In the genomic region with DNA sequence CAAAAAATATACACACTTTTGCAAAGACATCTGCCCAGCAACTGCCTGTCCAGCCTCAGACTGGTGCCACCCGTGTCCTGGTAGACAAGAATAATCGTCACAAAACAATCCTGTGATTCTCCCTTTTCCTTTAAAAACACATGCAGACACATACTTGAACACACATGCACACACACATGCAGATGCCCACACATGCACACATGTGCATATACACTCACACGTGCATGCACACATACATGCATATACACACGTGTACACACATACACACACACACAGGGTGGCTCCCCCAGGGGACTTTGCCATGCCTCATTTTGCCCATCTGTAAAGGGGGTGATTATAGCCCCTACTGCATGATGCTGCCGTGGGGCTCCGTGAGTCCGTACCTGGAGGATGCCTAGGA, we compare ENCODE assay signal across 24 cellular contexts. TPM values are rescaled to one million over a fixed set of nuclear protein-coding genes. Genes with fewer than 3 reads are reported as not detected.
"Had no signal": no experiment of that assay in that cellular context is flagged by ENCODE, and none has a peak within 500 bp of the region (broad histone marks: within the 10 kb centered on the region; RNA-seq: fewer than 3 reads in every experiment).

No MANE protein-coding gene starts in this region.

- FAIRE-seq: frontal cortex, small intestine had no signal

- H3K9me3 ChIP-seq: heart left ventricle, mucosa of descending colon, suprapubic skin, thyroid gland, vagina had no signal

- ATAC-seq: esophagus mucosa; mucosa of descending colon; naive thymus-derived CD8-positive, alpha-beta T cell; stimulated activated effector memory CD8-positive, alpha-beta T cell treated with anti-CD3 and anti-CD28 coated beads, Interleukin-12 subunit alpha, Interleukin-12 subunit beta, amount 100 ng/mL, for 72 hours; stimulated activated naive CD8-positive, alpha-beta T cell treated with anti-CD3 and anti-CD28 coated beads, Interleukin-15, Interleukin-2, amounts not matched to agents 100 U/mL and 50 U/mL, for 24 hours had no signal

- H3K4me3 ChIP-seq: dorsolateral prefrontal cortex, heart left ventricle, mucosa of descending colon, suprapubic skin, thyroid gland, vagina had no signal

- DNase-seq: cortex of kidney; effector CD8-positive, alpha-beta T cell; hippocampal formation; kidney glomerular epithelial cell; small intestine; stimulated activated CD4-positive, alpha-beta T cell treated with anti-CD3 and anti-CD28 coated beads, Interleukin-2, amount 100 ng/mL, for 48 hours; stimulated activated CD8-positive, alpha-beta memory T cell treated with anti-CD3 and anti-CD28 coated beads, Interleukin-4, amount 100 ng/mL, for 48 hours; stimulated activated naive CD8-positive, alpha-beta T cell treated with anti-CD3 and anti-CD28 coated beads, Interleukin-15, Interleukin-2, amounts not matched to agents 100 U/mL and 50 U/mL, for 24 hours; thyroid gland had no signal

- H3K27ac ChIP-seq: dorsolateral prefrontal cortex, heart left ventricle, suprapubic skin, thyroid gland, vagina had no signal

- H3K36me3 ChIP-seq: heart left ventricle, suprapubic skin, thyroid gland, vagina had no signal

RNA-seq across cellular contexts. Expression of a gene that starts 24.9 kb away (rescaled TPM):
- total RNA-seq: esophagus mucosa; fibroblast of lung; frontal cortex; glomerular endothelial cell; heart left ventricle; lower leg skin; naive thymus-derived CD8-positive, alpha-beta T cell; osteocyte; pulmonary artery endothelial cell; suprapubic skin; thyroid gland; vagina had no signal
- polyA plus RNA-seq: fibroblast of lung; heart left ventricle; naive thymus-derived CD8-positive, alpha-beta T cell; neural cell; small intestine had no signal

RNA-seq across cellular contexts. Expression of a gene that starts 53.0 kb away (rescaled TPM):
- total RNA-seq: esophagus mucosa; fibroblast of lung; frontal cortex; glomerular endothelial cell; heart left ventricle; lower leg skin; naive thymus-derived CD8-positive, alpha-beta T cell; osteocyte; pulmonary artery endothelial cell; suprapubic skin; thyroid gland; vagina had no signal
- polyA plus RNA-seq: fibroblast of lung; heart left ventricle; naive thymus-derived CD8-positive, alpha-beta T cell; neural cell had no signal
